ENCODE assay signal across 14 cellular contexts in genomic region chr5:58999804-59000595, GRCh38.
A peak's percentile ranks its signal among the peaks of the same experiment; 100 is the strongest.
DNase-seq lines count a peak whose midpoint lies in the region; FAIRE-seq and TF ChIP-seq lines count a peak whose summit lies in the region.
"Had no signal": no experiment of that assay in that cellular context is flagged by ENCODE, and none has a peak within 500 bp of the region (broad histone marks: within the 10 kb centered on the region; RNA-seq: fewer than 3 reads in every experiment).

No MANE protein-coding gene starts in this region.

- peak overlapping the region; percentile 59 for H3K27ac Mint-ChIP-seq in mesothelial cell of epicardium
- no peak overlapping the region for H3K27ac Mint-ChIP-seq in HFFc6

- peaks cover 58% of the 10 kb centered on the region for H3K4me1 ChIP-seq in HUES48 (ENCODE audit: control insufficient read depth, insufficient read depth, low read length)
- H3K4me1 ChIP-seq: breast epithelium had no signal

- H3K36me3 ChIP-seq in HUES48 (ENCODE audit: control insufficient read depth, insufficient read depth, low read length), result no peaks in the 10 kb centered on the region
- H3K36me3 ChIP-seq: breast epithelium, sigmoid colon had no signal

- H3K27me3 ChIP-seq in HUES48 (ENCODE audit: control insufficient read depth, insufficient read depth, low read length), result no peaks in the 10 kb centered on the region
- H3K27me3 ChIP-seq: breast epithelium, sigmoid colon had no signal

- peak; percentile 79 for DNase-seq in Ammon's horn (ENCODE audit: low spot score)
- no peak for DNase-seq in mesothelial cell of epicardium (ENCODE audit: low spot score in 2 of 2, unreplicated experiment in 2 of 2)
- DNase-seq in H54 (ENCODE audit: insufficient read length, low spot score), result no peak
- DNase-seq in HFFc6, result no peak
- DNase-seq in mesenteric fat pad (ENCODE audit: low spot score), result no peak
- no peak for DNase-seq in AG08396 (ENCODE audit: low spot score)
- DNase-seq: activated T-cell treated with anti-CD3 and anti-CD28 coated beads, Interleukin-2, amount 50 U/mL, for 4 hours; Right ventricle myocardium superior; sigmoid colon had no signal

- H3K4me1 Mint-ChIP-seq in mesothelial cell of epicardium (peaks cover 36% of the 10 kb centered on the region), HFFc6 (ENCODE audit: low read depth) (peaks cover 15% of the 10 kb centered on the region)

- H3K4me3 Mint-ChIP-seq in mesothelial cell of epicardium, result no peak overlapping the region
- no peak overlapping the region for H3K4me3 Mint-ChIP-seq in HFFc6
- H3K4me3 Mint-ChIP-seq: activated T-cell treated with anti-CD3 and anti-CD28 coated beads, Interleukin-2, amount 50 U/mL, for 4 hours had no signal

- H3K27me3 Mint-ChIP-seq in mesothelial cell of epicardium (ENCODE audit: low read depth), result no peaks in the 10 kb centered on the region
- no peaks in the 10 kb centered on the region for H3K27me3 Mint-ChIP-seq in HFFc6 (ENCODE audit: insufficient read depth)

- H3K9me3 Mint-ChIP-seq in mesothelial cell of epicardium, result no peaks in the 10 kb centered on the region
- no peaks in the 10 kb centered on the region for H3K9me3 Mint-ChIP-seq in HFFc6
- H3K9me3 Mint-ChIP-seq: activated T-cell treated with anti-CD3 and anti-CD28 coated beads, Interleukin-2, amount 50 U/mL, for 4 hours had no signal

- no peak for TF ChIP-seq POLR2A in H54 (IDR thresholded peaks at IDR 0.05; ENCODE audit: low read depth, low read length)

- no peak overlapping the region for H3K4me3 ChIP-seq in HUES48 (ENCODE audit: low read depth, low read length)
- H3K4me3 ChIP-seq: breast epithelium, sigmoid colon had no signal

- TF ChIP-seq CTCF in mesothelial cell of epicardium (IDR thresholded peaks at IDR 0.05; ENCODE audit: unreplicated experiment) (no peak), HFFc6 (IDR thresholded peaks at IDR 0.05) (no peak)

- H3K27ac ChIP-seq in HUES48 (ENCODE audit: low read depth, low read length), result peak overlapping the region; percentile 5
- peak overlapping the region; percentile 35 for H3K27ac ChIP-seq in angular gyrus (ENCODE audit: low read depth, low read length)
- H3K27ac ChIP-seq: breast epithelium, C4-2B, epithelial cell of prostate had no signal

- FAIRE-seq in H54 (lab: Jason Lieb, UNC), result no peak

- no peak overlapping the region for H3K9ac ChIP-seq in HUES48 (ENCODE audit: low read depth, low read length)

- peaks cover 1% of the 10 kb centered on the region for H3K36me3 Mint-ChIP-seq in mesothelial cell of epicardium
- H3K36me3 Mint-ChIP-seq in HFFc6 (ENCODE audit: low read depth), result no peaks in the 10 kb centered on the region

- H3K9me3 ChIP-seq in HUES48 (ENCODE audit: control insufficient read depth, insufficient read depth, low read length), result no peaks in the 10 kb centered on the region
- H3K9me3 ChIP-seq: breast epithelium, sigmoid colon had no signal
